Comparison of ENCODE assay signal across 10 cellular contexts in genomic region chr2:126885701-126886121, GRCh38. TPM values are rescaled to one million over a fixed set of nuclear protein-coding genes. Genes with fewer than 3 reads are reported as not detected.
DNase-seq lines count a peak whose midpoint lies in the region; ATAC-seq and TF ChIP-seq lines count a peak whose summit lies in the region.
"Had no signal": no experiment of that assay in that cellular context is flagged by ENCODE, and none has a peak within 500 bp of the region (broad histone marks: within the 10 kb centered on the region; RNA-seq: fewer than 3 reads in every experiment).

No MANE protein-coding gene starts in this region.

- no peaks in the 10 kb centered on the region for H3K4me1 Mint-ChIP-seq in activated CD8-positive, alpha-beta T cell treated with anti-CD3 and anti-CD28 coated beads for 36 hours (ENCODE audit: low read depth)

- CTCF ChIA-PET in activated CD8-positive, alpha-beta T cell treated with anti-CD3 and anti-CD28 coated beads for 36 hours (lab: Charles Lee) = interaction anchor here (1.0 to 3.6 kb wide), 5 partner anchors 13 to 357 kb away, joined by 3 to 22 read pairs (median 3); partner anchors contain the start of gene TEX51

- no peak overlapping the region for H3K4me2 ChIP-seq in parathyroid adenoma (ENCODE audit: low read length)

- peaks cover 13% of the 10 kb centered on the region for H3K27me3 Mint-ChIP-seq in activated CD8-positive, alpha-beta T cell treated with anti-CD3 and anti-CD28 coated beads for 36 hours

- intact Hi-C loops in left ventricle myocardium inferior (cut with micrococcal nuclease) = no loop called here
- intact Hi-C loops in activated CD8-positive, alpha-beta T cell treated with anti-CD3 and anti-CD28 coated beads for 36 hours (cut with micrococcal nuclease) = no loop called here

- H3K36me3 Mint-ChIP-seq in activated CD8-positive, alpha-beta T cell treated with anti-CD3 and anti-CD28 coated beads for 36 hours (ENCODE audit: low read depth) = no peaks in the 10 kb centered on the region

- DNase-seq in AG20443 (ENCODE audit: low spot score) (peak; percentile 55), left ventricle myocardium inferior (peak; percentile 17), NCI-H2029 treated with DMSO at 0.1 percent for 48 hours (lab: John Stamatoyannopoulos, UW) (no peak), RPMI8226 (no peak), NCI-H1048 (lab: John Stamatoyannopoulos, UW) (no peak)
- no peak for DNase-seq in activated CD8-positive, alpha-beta T cell treated with anti-CD3 and anti-CD28 coated beads for 36 hours

- POLR2A ChIA-PET in activated CD8-positive, alpha-beta T cell treated with anti-CD3 and anti-CD28 coated beads for 36 hours (lab: Charles Lee) = no interaction called here

- no peaks in the 10 kb centered on the region for H3K79me2 ChIP-seq in parathyroid adenoma

- no peaks in the 10 kb centered on the region for H3K9me3 Mint-ChIP-seq in activated CD8-positive, alpha-beta T cell treated with anti-CD3 and anti-CD28 coated beads for 36 hours

- H3K9ac ChIP-seq in parathyroid adenoma = no peak overlapping the region

- H3K4me1 ChIP-seq in left ventricle myocardium inferior (peaks cover 9% of the 10 kb centered on the region), parathyroid adenoma (peaks cover 2% of the 10 kb centered on the region)

- H3K27me3 ChIP-seq in left ventricle myocardium inferior (ENCODE audit: low read depth) (peaks cover 83% of the 10 kb centered on the region), parathyroid adenoma (ENCODE audit: control insufficient read depth, insufficient read depth, low read length) (no peaks in the 10 kb centered on the region)

- peak overlapping the region; percentile 74 for H2AFZ ChIP-seq in parathyroid adenoma

- no peak overlapping the region for H3K27ac Mint-ChIP-seq in activated CD8-positive, alpha-beta T cell treated with anti-CD3 and anti-CD28 coated beads for 36 hours

- H3K36me3 ChIP-seq in left ventricle myocardium inferior (no peaks in the 10 kb centered on the region), parathyroid adenoma (ENCODE audit: control insufficient read depth, insufficient read depth, low read length) (no peaks in the 10 kb centered on the region)

- H3K9me3 ChIP-seq in left ventricle myocardium inferior (replicated peaks) (no peaks in the 10 kb centered on the region), parathyroid adenoma (ENCODE audit: control insufficient read depth, low read length) (no peaks in the 10 kb centered on the region)

- ATAC-seq in activated CD8-positive, alpha-beta T cell treated with anti-CD3 and anti-CD28 coated beads for 36 hours = no peak
- ATAC-seq: activated CD4-positive, CD25-positive, alpha-beta regulatory T cell treated with anti-CD3 and anti-CD28 coated beads, Interleukin-2, amount 50 U/mL, for 24 hours had no signal

- H3K4me3 ChIP-seq in WI38 (ENCODE audit: low read depth, low read length) = peak overlapping the region; percentile 43; the same call in 1 of the 2 replicates
- peak overlapping the region; percentile 51 for H3K4me3 ChIP-seq in left ventricle myocardium inferior
- no peak overlapping the region for H3K4me3 ChIP-seq in parathyroid adenoma (ENCODE audit: low read depth, low read length)

- no peak overlapping the region for H3K4me3 Mint-ChIP-seq in activated CD8-positive, alpha-beta T cell treated with anti-CD3 and anti-CD28 coated beads for 36 hours

- H3K27ac ChIP-seq in left ventricle myocardium inferior (replicated peaks) (no peak overlapping the region), parathyroid adenoma (no peak overlapping the region)

- TF ChIP-seq CTCF in WI38 (IDR thresholded peaks at IDR 0.05; ENCODE audit: low read depth, low read length) (no peak), left ventricle myocardium inferior (IDR thresholded peaks at IDR 0.05; ENCODE audit: borderline replicate concordance) (no peak), parathyroid adenoma (IDR thresholded peaks at IDR 0.05) (no peak)
- TF ChIP-seq CTCF in activated CD8-positive, alpha-beta T cell treated with anti-CD3 and anti-CD28 coated beads for 36 hours (IDR thresholded peaks at IDR 0.05) = no peak

RNA-seq across cellular contexts. Expression of gene TEX51, which starts 13.0 kb away (rescaled TPM):
- not detected for total RNA-seq in left ventricle myocardium inferior
- total RNA-seq in activated CD8-positive, alpha-beta T cell treated with anti-CD3 and anti-CD28 coated beads for 36 hours = not detected
- total RNA-seq: urinary bladder had no signal

Comparison
In these comparisons a context has a peak if more than half of its experiments do, and no peak if none do; other contexts are left out.
1. DNase-seq: peak in AG20443 (single experiment) and left ventricle myocardium inferior (single experiment); none in activated CD8-positive, alpha-beta T cell treated with anti-CD3 and anti-CD28 coated beads for 36 hours (single experiment), NCI-H2029 treated with DMSO at 0.1 percent for 48 hours (single experiment), RPMI8226 (single experiment) and NCI-H1048 (single experiment).